In genomic region chr3:169148448-169149348, GRCh38 we compare ENCODE assay signal across 8 cellular contexts.
DNase-seq lines count a peak whose midpoint lies in the region; ATAC-seq and TF ChIP-seq lines count a peak whose summit lies in the region.

No MANE protein-coding gene starts in this region.

- H3K27ac ChIP-seq in DND-41 (ENCODE audit: low read length) (no peak overlapping the region), mammary epithelial cell (ENCODE audit: insufficient read depth, low read depth, low read length) (no peak overlapping the region), mucosa of rectum (ENCODE audit: low read depth in 2 of 2, low read length in 2 of 2) (peak overlapping the region; percentile 64 to 78), thyroid gland (no peak overlapping the region), Peyer's patch (peak overlapping the region in 2 of 4 donors; percentile 39 to 55)

- H3K9ac ChIP-seq in DND-41 (ENCODE audit: low read depth, low read length) (no peak overlapping the region), mammary epithelial cell (ENCODE audit: insufficient read depth, low read length) (no peak overlapping the region), mucosa of rectum (ENCODE audit: low read depth in 1 of 2, low read length in 2 of 2) (peak overlapping the region; percentile 47 to 68)

- dilution Hi-C loops in mammary epithelial cell (cut with HindIII; ENCODE audit: low sequenced_read_pairs): no loop called here

- DNase-seq in DND-41: no peak
- peak; percentile 25 for DNase-seq in mammary epithelial cell
- no peak for DNase-seq in thyroid gland
- DNase-seq in Peyer's patch: no peak
- no peak for DNase-seq in left lobe of liver (ENCODE audit: low spot score)

- H3K79me2 ChIP-seq in DND-41 (ENCODE audit: insufficient read depth, low read length) (no peaks in the 10 kb centered on the region), mammary epithelial cell (ENCODE audit: insufficient read depth, low read length) (peaks cover 28% of the 10 kb centered on the region)

- WGBS in mammary epithelial cell (ENCODE audit: low coverage, missing lambda C conversion rate): 19% methylated on average over 22 of the region's 24 CpGs
- WGBS in thyroid gland, 2 donors: 36 to 47% methylated on average over 24 of the region's 24 CpGs

- H3K4me2 ChIP-seq in DND-41 (ENCODE audit: insufficient read depth, low read length) (no peak overlapping the region), mammary epithelial cell (ENCODE audit: insufficient read depth, low read depth, low read length) (peak overlapping the region; percentile 98)

- TF ChIP-seq POLR2A in thyroid gland (IDR thresholded peaks at IDR 0.05) (no peak), Peyer's patch (IDR thresholded peaks at IDR 0.05) (no peak)

- H2AFZ ChIP-seq in DND-41 (ENCODE audit: low read depth, low read length) (no peak overlapping the region), mammary epithelial cell (ENCODE audit: low read depth, low read length) (peak overlapping the region; percentile 98)

- ATAC-seq in DND-41 (ENCODE audit: insufficient read depth, low read depth) (0 out of 3 replicates have a peak, but pooled peaks have one; percentile 4), HG02678 (IDR thresholded peaks at IDR 0.05; ENCODE audit: unreplicated experiment) (peak; percentile 7), GM18870 (IDR thresholded peaks at IDR 0.05; ENCODE audit: unreplicated experiment) (no peak), left lobe of liver (no peak)

- CTCF ChIA-PET in mammary epithelial cell (lab: Charles Lee; ENCODE audit: low non-redundant PET): interaction anchor here (0.5 to 1.5 kb wide), 12 partner anchors 22 to 1037 kb away, joined by 3 to 16 read pairs (median 6); no protein-coding TSS in a partner anchor

- no peak for TF ChIP-seq CTCF in DND-41 (IDR thresholded peaks at IDR 0.05; ENCODE audit: borderline replicate concordance, extremely low read depth, low read length, poor library complexity, severe bottlenecking)
- no peak for TF ChIP-seq CTCF in mammary epithelial cell (conservative IDR thresholded peaks at IDR 0.05 in 1 of 2, IDR thresholded peaks at IDR 0.05 in 1 of 2; ENCODE audit: extremely low read depth in 1 of 2, insufficient read depth in 1 of 2, low read depth in 1 of 2, low read length in 2 of 2)
- no peak for TF ChIP-seq CTCF in thyroid gland (IDR thresholded peaks at IDR 0.05)
- no peak for TF ChIP-seq CTCF in Peyer's patch (IDR thresholded peaks at IDR 0.05)

- intact Hi-C loops in mammary epithelial cell (cut with micrococcal nuclease): loop anchor here (1.0 to 10.0 kb wide), 11 partner anchors 146 to 624 kb away; partner anchors contain the start of gene MYNN
- intact Hi-C loops in thyroid gland (cut with DNase I): loop anchor here (5.0 kb wide), 1 partner anchor 514 kb away; the partner anchor contains the start of gene MECOM

- H3K4me3 ChIP-seq in DND-41 (ENCODE audit: low read depth in 1 of 2, low read length in 2 of 2) (no peak overlapping the region), mammary epithelial cell (replicated peaks in 1 of 3; ENCODE audit: insufficient read depth in 1 of 3, low read depth in 2 of 3, low read length in 3 of 3) (peak overlapping the region; percentile 28 to 45 (median 43)), mucosa of rectum (ENCODE audit: low read length in 2 of 2) (peak overlapping the region; percentile 59 to 73), thyroid gland (replicated peaks in 1 of 3) (no peak overlapping the region), Peyer's patch (peak overlapping the region in 2 of 4 donors; percentile 36 to 40)

- no peaks in the 10 kb centered on the region for H4K20me1 ChIP-seq in DND-41 (ENCODE audit: insufficient read depth, low read length)
- H4K20me1 ChIP-seq in mammary epithelial cell (ENCODE audit: insufficient read depth, low read length): no peaks in the 10 kb centered on the region

- no peaks in the 10 kb centered on the region for H3K9me3 ChIP-seq in DND-41 (ENCODE audit: insufficient read depth, low read length, severe bottlenecking)
- H3K9me3 ChIP-seq in mammary epithelial cell (replicated peaks; ENCODE audit: insufficient read depth, low read length): no peaks in the 10 kb centered on the region
- no peaks in the 10 kb centered on the region for H3K9me3 ChIP-seq in mucosa of rectum (ENCODE audit: control insufficient read depth in 2 of 2, low read length in 2 of 2)
- no peaks in the 10 kb centered on the region for H3K9me3 ChIP-seq in thyroid gland
- no peaks in the 10 kb centered on the region for H3K9me3 ChIP-seq in Peyer's patch

- H3K4me1 ChIP-seq in DND-41 (ENCODE audit: insufficient read depth, low read length) (no peaks in the 10 kb centered on the region; the same call in 1 of the 2 replicates), mammary epithelial cell (ENCODE audit: insufficient read depth, low read length) (peaks cover 15% of the 10 kb centered on the region), mucosa of rectum (ENCODE audit: control insufficient read depth in 2 of 2, insufficient read depth in 2 of 2, low read length in 2 of 2) (peaks cover 21 to 26% of the 10 kb centered on the region in 2 donors), thyroid gland (peaks cover 12 to 23% of the 10 kb centered on the region in 2 donors), Peyer's patch (peaks cover 0 to 6% (median 0%) of the 10 kb centered on the region in 4 donors)

- no TSS peak for BruUV-seq in mammary epithelial cell (replicated peaks; lab: Mats Ljungman, UMichigan)

- H3K36me3 ChIP-seq in DND-41 (ENCODE audit: insufficient read depth, low read length) (no peaks in the 10 kb centered on the region), mammary epithelial cell (ENCODE audit: insufficient read depth, low read length) (no peaks in the 10 kb centered on the region), mucosa of rectum (ENCODE audit: control insufficient read depth in 2 of 2, insufficient read depth in 2 of 2, low read length in 2 of 2) (no peaks in the 10 kb centered on the region), thyroid gland (no peaks in the 10 kb centered on the region), Peyer's patch (no peaks in the 10 kb centered on the region)

- in situ Hi-C loops in mammary epithelial cell (cut with MboI; ENCODE audit: low sequenced_read_pairs in 2 of 2): loop anchor here in 1 of 2 donors (10.0 to 25.0 kb wide), 3 partner anchors 111 to 516 kb away; partner anchors contain the start of gene MECOM

- H3K27me3 ChIP-seq in DND-41 (ENCODE audit: insufficient read depth, low read length, poor library complexity): peaks cover 22% of the 10 kb centered on the region
- H3K27me3 ChIP-seq in mammary epithelial cell (ENCODE audit: insufficient read depth, low read length): no peaks in the 10 kb centered on the region
- H3K27me3 ChIP-seq in mucosa of rectum (ENCODE audit: control insufficient read depth in 2 of 2, insufficient read depth in 2 of 2, low read length in 2 of 2): peaks cover 5 to 9% of the 10 kb centered on the region in 2 donors
- H3K27me3 ChIP-seq in thyroid gland: peaks cover 9% of the 10 kb centered on the region
- peaks cover 0 to 9% of the 10 kb centered on the region in 2 donors for H3K27me3 ChIP-seq in Peyer's patch

Comparison
In these comparisons a context has a peak if more than half of its experiments do, and no peak if none do; other contexts are left out.
1. ATAC-seq: peak in DND-41 (single experiment) and HG02678 (single experiment); none in GM18870 (single experiment) and left lobe of liver (single experiment).
2. H3K27ac ChIP-seq: peak in mucosa of rectum (2 of 2); none in DND-41 (single experiment), mammary epithelial cell (single experiment) and thyroid gland (0 of 3).
3. H3K4me3 ChIP-seq: peak in mammary epithelial cell (3 of 3) and mucosa of rectum (2 of 2); none in DND-41 (0 of 2) and thyroid gland (0 of 3).
4. H3K9ac ChIP-seq: peak in mucosa of rectum (2 of 2); none in DND-41 (single experiment) and mammary epithelial cell (single experiment).